Comparison of ENCODE assay signal across 8 cellular contexts in genomic region chr6:127515794-127516675, GRCh38. TPM values are rescaled to one million over a fixed set of nuclear protein-coding genes. Genes with fewer than 3 reads are reported as not detected.
DNase-seq lines count a peak whose midpoint lies in the region; ATAC-seq and TF ChIP-seq lines count a peak whose summit lies in the region.

No MANE protein-coding gene starts in this region.

- CTCF ChIA-PET in AG04449 (lab: Yijun Ruan, JAX) = interaction anchor here (0.7 to 7.9 kb wide), 49 partner anchors 10 to 373 kb away, joined by 3 to 97 read pairs (median 6); partner anchors contain the start of genes KIAA0408 and RNF146

- no peak overlapping the region for H3K27ac ChIP-seq in duodenal mucosa (ENCODE audit: low read depth, low read length)
- H3K27ac ChIP-seq in lower lobe of right lung = peak overlapping the region; percentile 63

- peak overlapping the region in 1 of 2 donors; percentile 8 for H3K9ac ChIP-seq in duodenal mucosa (ENCODE audit: low read depth in 1 of 2, low read length in 2 of 2)

- no peaks in the 10 kb centered on the region for H3K9me3 ChIP-seq in duodenal mucosa (ENCODE audit: control insufficient read depth in 1 of 2, low read length in 2 of 2)
- no peaks in the 10 kb centered on the region for H3K9me3 ChIP-seq in lower lobe of right lung

- peak; percentile 35 for TF ChIP-seq CTCF in AG04449 (IDR thresholded peaks at IDR 0.05; ENCODE audit: insufficient read depth, low read length, missing control alignments)
- TF ChIP-seq CTCF in lower lobe of right lung (IDR thresholded peaks at IDR 0.05) = no peak

- no peaks in the 10 kb centered on the region for H3K36me3 ChIP-seq in duodenal mucosa (ENCODE audit: control insufficient read depth in 1 of 2, insufficient read depth in 2 of 2, low read length in 2 of 2)
- no peaks in the 10 kb centered on the region for H3K36me3 ChIP-seq in lower lobe of right lung

- intact Hi-C loops in lower lobe of right lung (cut with DNase I) = no loop called here

- peaks cover 33 to 60% of the 10 kb centered on the region in 2 donors for H3K27me3 ChIP-seq in duodenal mucosa (ENCODE audit: control insufficient read depth in 1 of 2, insufficient read depth in 2 of 2, low read length in 2 of 2)
- H3K27me3 ChIP-seq in lower lobe of right lung (ENCODE audit: low read depth) = peaks cover 35% of the 10 kb centered on the region

- H3K4me1 ChIP-seq in duodenal mucosa (ENCODE audit: control insufficient read depth in 1 of 2, insufficient read depth in 2 of 2, low read length in 2 of 2) = peaks cover 8 to 17% of the 10 kb centered on the region in 2 donors
- H3K4me1 ChIP-seq in lower lobe of right lung = peaks cover 3% of the 10 kb centered on the region

- ATAC-seq in GM18870 (IDR thresholded peaks at IDR 0.05; ENCODE audit: unreplicated experiment) = peak; percentile 69
- ATAC-seq in HG03095 (IDR thresholded peaks at IDR 0.05; ENCODE audit: unreplicated experiment) = peak; percentile 78
- ATAC-seq in lower lobe of right lung = peak; percentile 86

- POLR2A ChIA-PET in AG04449 (lab: Yijun Ruan, JAX) = interaction anchor here (0.8 to 2.0 kb wide), 4 partner anchors 30 to 249 kb away, joined by 3 to 9 read pairs (median 3); partner anchors contain the start of gene RNF146

- DNase-seq in AG04449 (ENCODE audit: low read depth, low spot score) = no peak
- DNase-seq in NCI-H2196 treated with DMSO at 0.1 percent for 48 hours (lab: John Stamatoyannopoulos, UW; ENCODE audit: unreplicated experiment) = peak; percentile 77
- peak; percentile 45 to 46 for DNase-seq in activated CD4-positive, alpha-beta T cell treated with anti-CD3 and anti-CD28 coated beads, Interleukin-2, amount 50 U/mL, for 24 hours (ENCODE audit: low read depth in 1 of 2, low spot score in 1 of 2)
- peak; percentile 66 for DNase-seq in lower lobe of right lung
- DNase-seq in stimulated activated CD4-positive, alpha-beta T cell treated with anti-CD3 and anti-CD28 coated beads, TNF-alpha, amount 100 ng/mL, for 48 hours (ENCODE audit: low read depth in 3 of 3) = peak; percentile 31 to 54 (median 47)

- peak overlapping the region; percentile 71 for H3K4me3 ChIP-seq in AG04449 (ENCODE audit: low read depth, low read length)
- peak overlapping the region; percentile 65 to 70 for H3K4me3 ChIP-seq in duodenal mucosa (ENCODE audit: low read depth in 1 of 2, low read length in 2 of 2)
- peak overlapping the region; percentile 76 for H3K4me3 ChIP-seq in lower lobe of right lung

RNA-seq across cellular contexts. Expression of gene KIAA0408, which starts 56.8 kb away (rescaled TPM):
- 55.1 TPM for total RNA-seq in lower lobe of right lung
